In genomic region chr7:152759655-152760383, GRCh38 we compare ENCODE assay signal across 8 cellular contexts. TPM values are rescaled to one million over a fixed set of nuclear protein-coding genes. Genes with fewer than 3 reads are reported as not detected.
DNase-seq lines count a peak whose midpoint lies in the region; ATAC-seq and TF ChIP-seq lines count a peak whose summit lies in the region.

Gene ACTR3B (plus strand): TSS chr7:152759752. CDS start chr7:152759883, 131 bp downstream.

- H3K4me1 ChIP-seq in mononuclear cell (ENCODE audit: insufficient read depth, low read length): peaks cover 23% of the 10 kb centered on the region

- peak; percentile 85 for ATAC-seq in HG03354 (IDR thresholded peaks at IDR 0.05; ENCODE audit: poor library complexity, severe bottlenecking, unreplicated experiment)

- H3K4me3 Mint-ChIP-seq in CD14-positive monocyte: peak within 1 kb of the TSS; percentile 88 to 96

- no peaks in the 10 kb centered on the region for H3K9me3 Mint-ChIP-seq in CD14-positive monocyte

- H3K4me3 ChIP-seq in mononuclear cell (ENCODE audit: low read length): peak within 1 kb of the TSS; percentile 82

- H3K27me3 Mint-ChIP-seq in CD14-positive monocyte (ENCODE audit: low read depth in 3 of 3): no peaks in the 10 kb centered on the region

- peak within 1 kb of the TSS; percentile 42 to 96 (median 92) for H3K27ac Mint-ChIP-seq in CD14-positive monocyte

- H3K9me3 ChIP-seq in mononuclear cell (ENCODE audit: low read depth, low read length): no peaks in the 10 kb centered on the region

- H3K4me1 Mint-ChIP-seq in CD14-positive monocyte: peaks cover 22% of the 10 kb centered on the region

- H3K27me3 ChIP-seq in mononuclear cell (ENCODE audit: insufficient read depth, low read length): no peaks in the 10 kb centered on the region

- no peak for TF ChIP-seq CTCF in CD14-positive monocyte (IDR thresholded peaks at IDR 0.05)

- intact Hi-C loops in CD14-positive monocyte (cut with micrococcal nuclease): loop anchor here (2.0 to 10.0 kb wide), 2 partner anchors 83 to 85 kb away; partner anchors contain the start of gene XRCC2 (in 2 of the 2)

- no peaks in the 10 kb centered on the region for H3K36me3 Mint-ChIP-seq in CD14-positive monocyte

- DNase-seq in CD14-positive monocyte (ENCODE audit: low spot score): peak; percentile 86
- DNase-seq in NK-92 (lab: John Stamatoyannopoulos, UW; ENCODE audit: unreplicated experiment): peak; percentile 30
- DNase-seq in activated T-cell treated with anti-CD3 and anti-CD28 coated beads for 1 hour (ENCODE audit: low read depth): peak; percentile 91
- DNase-seq in epidermal melanocyte (ENCODE audit: insufficient read length, low spot score): peak; percentile 85
- peak; percentile 86 for DNase-seq in stimulated activated CD8-positive, alpha-beta memory T cell treated with anti-CD3 and anti-CD28 coated beads, Interleukin-2, amount 100 ng/mL, for 1 hour (ENCODE audit: low read depth in 2 of 2)

- peak; percentile 82 for TF ChIP-seq POLR2A in GM19193 (IDR thresholded peaks at IDR 0.05; ENCODE audit: extremely low read depth, insufficient read depth, insufficient read length)

RNA-seq across cellular contexts. Expression of gene ACTR3B, which starts in this region (rescaled TPM):
- polyA plus RNA-seq in CD14-positive monocyte: 1 to 10 TPM; 1.6 to 1.8 TPM
- total RNA-seq in mononuclear cell: 8.8 TPM

Comparison
In these comparisons a context has a peak if more than half of its experiments do, and no peak if none do; other contexts are left out.
1. Peak in every context shown above with its lines: DNase-seq, ATAC-seq and H3K4me3 ChIP-seq.
2. DNase-seq: peak in every context shown above with its lines; median percentile 91 in activated T-cell treated with anti-CD3 and anti-CD28 coated beads for 1 hour; 86 in CD14-positive monocyte; 86 in stimulated activated CD8-positive, alpha-beta memory T cell treated with anti-CD3 and anti-CD28 coated beads, Interleukin-2, amount 100 ng/mL, for 1 hour; 85 in epidermal melanocyte; 30 in NK-92.